Comparison of ENCODE assay signal across 22 cellular contexts in genomic region chr14:31659278-31659677, GRCh38.
"Had no signal": no experiment of that assay in that cellular context is flagged by ENCODE, and none has a peak within 500 bp of the region (broad histone marks: within the 10 kb centered on the region; RNA-seq: fewer than 3 reads in every experiment).

No MANE protein-coding gene starts in this region.

- H3K4me1 ChIP-seq: SJSA1 had no signal

- ATAC-seq: HepG2 had no signal

- H3K4me3 ChIP-seq: MG63, SJSA1, SK-N-MC had no signal

- H3K9me3 ChIP-seq: MG63, SJSA1 had no signal

- DNase-seq: IMR-90, Karpas-422, KG1, MG63, NCI-H1092 treated with DMSO at 0.1 percent for 48 hours, NCI-H1436, NCI-H187, NCI-H2029, NCI-H2081 treated with DMSO at 0.1 percent for 48 hours, NCI-H2171, NCI-H226, NCI-H446, NCI-H510A, NCI-H524 treated with DMSO at 0.1 percent for 48 hours, NCI-H69, NCI-H774, Right ventricle myocardium superior, RPMI8226, SIG-M5 had no signal

- H3K27me3 ChIP-seq: MG63, SJSA1 had no signal

- H3K27ac ChIP-seq: SJSA1, SK-N-MC had no signal

- H3K36me3 ChIP-seq: MG63, SJSA1 had no signal
